ENCODE assay signal across 9 cellular contexts in genomic region chr10:88065384-88066049, GRCh38.
DNase-seq lines count a peak whose midpoint lies in the region; ATAC-seq and TF ChIP-seq lines count a peak whose summit lies in the region.
"Had no signal": no experiment of that assay in that cellular context is flagged by ENCODE, and none has a peak within 500 bp of the region (broad histone marks: within the 10 kb centered on the region; RNA-seq: fewer than 3 reads in every experiment).

No MANE protein-coding gene starts in this region.

- POLR2A ChIA-PET in CD4-positive, alpha-beta memory T cell (lab: Charles Lee; ENCODE audit: partially characterized antibody) = interaction anchor here (0.6 to 3.5 kb wide), 5 partner anchors 26 to 324 kb away, joined by 3 to 17 read pairs (median 4); partner anchors contain the start of genes KLLN and PTEN

- H3K79me2 ChIP-seq in OCI-LY3 (ENCODE audit: low read length) = no peaks in the 10 kb centered on the region

- CTCF ChIA-PET in CD4-positive, alpha-beta memory T cell (lab: Charles Lee; ENCODE audit: partially characterized antibody) = interaction anchor here (1.4 to 2.6 kb wide), 4 partner anchors 10 to 324 kb away, joined by 3 to 8 read pairs (median 5); no protein-coding TSS in a partner anchor

- peaks cover 43% of the 10 kb centered on the region for H3K4me1 ChIP-seq in CD4-positive, alpha-beta memory T cell (ENCODE audit: insufficient read depth, low read length)
- H3K4me1 ChIP-seq in OCI-LY3 (ENCODE audit: low read length) = peaks cover 61% of the 10 kb centered on the region
- peaks cover 8 to 26% of the 10 kb centered on the region in 2 donors for H3K4me1 ChIP-seq in lung (ENCODE audit: control insufficient read depth in 2 of 2, insufficient read depth in 2 of 2, low read length in 2 of 2)

- no peaks in the 10 kb centered on the region for H3K9me3 ChIP-seq in CD4-positive, alpha-beta memory T cell (ENCODE audit: control insufficient read depth in 1 of 2, low read length in 2 of 2)
- H3K9me3 ChIP-seq in OCI-LY3 (ENCODE audit: insufficient read depth, low read length) = no peaks in the 10 kb centered on the region
- no peaks in the 10 kb centered on the region for H3K9me3 ChIP-seq in lung (ENCODE audit: control insufficient read depth in 2 of 2, insufficient read depth in 1 of 2, low read length in 1 of 2)
- no peaks in the 10 kb centered on the region for H3K9me3 ChIP-seq in WERI-Rb-1 (ENCODE audit: severe bottlenecking)
- H3K9me3 ChIP-seq: breast epithelium had no signal

- no peaks in the 10 kb centered on the region for H3K36me3 Mint-ChIP-seq in CD4-positive, alpha-beta memory T cell

- H3K4me1 Mint-ChIP-seq in CD4-positive, alpha-beta memory T cell = peaks cover 41 to 66% (median 48%) of the 10 kb centered on the region in 4 donors

- peak overlapping the region; percentile 77 for H3K4me2 ChIP-seq in OCI-LY3 (ENCODE audit: low read length)

- peak overlapping the region; percentile 84 to 97 (median 95) for H3K27ac Mint-ChIP-seq in CD4-positive, alpha-beta memory T cell

- no peaks in the 10 kb centered on the region for H3K36me3 ChIP-seq in CD4-positive, alpha-beta memory T cell (ENCODE audit: insufficient read depth, low read length)
- H3K36me3 ChIP-seq in OCI-LY3 (replicated peaks; ENCODE audit: low read depth, low read length) (no peaks in the 10 kb centered on the region), lung (ENCODE audit: control insufficient read depth in 2 of 2, insufficient read depth in 2 of 2, low read length in 2 of 2) (no peaks in the 10 kb centered on the region), WERI-Rb-1 (no peaks in the 10 kb centered on the region)
- H3K36me3 ChIP-seq: breast epithelium had no signal

- H3K27ac ChIP-seq in CD4-positive, alpha-beta memory T cell (ENCODE audit: low read depth, low read length) = no peak overlapping the region
- H3K27ac ChIP-seq in OCI-LY3 (ENCODE audit: low read length) (0 out of 2 replicates have a peak overlapping the region, but pooled peaks have one; percentile 2), lung (ENCODE audit: low read depth in 1 of 2, low read length in 1 of 2) (peak overlapping the region; percentile 46 to 74), WERI-Rb-1 (no peak overlapping the region)

- H3K4me3 ChIP-seq in CD4-positive, alpha-beta memory T cell (ENCODE audit: low read length in 2 of 2) = no peak overlapping the region
- H3K4me3 ChIP-seq in OCI-LY3 (ENCODE audit: low read length) = peak overlapping the region; percentile 56
- no peak overlapping the region for H3K4me3 ChIP-seq in lung
- H3K4me3 ChIP-seq in WERI-Rb-1 (ENCODE audit: low read depth, low read length) = no peak overlapping the region
- H3K4me3 ChIP-seq: breast epithelium had no signal

- no peak overlapping the region for H2AFZ ChIP-seq in OCI-LY3 (ENCODE audit: low read depth, low read length)

- H3K4me3 Mint-ChIP-seq in CD4-positive, alpha-beta memory T cell = peak overlapping the region in 5 of 8 donors; percentile 35 to 81 (median 63)

- TF ChIP-seq CTCF in OCI-LY3 (IDR thresholded peaks at IDR 0.05; ENCODE audit: low read depth, low read length) (no peak), lung (IDR thresholded peaks at IDR 0.05; ENCODE audit: control extremely low read depth, extremely low read depth) (no peak), WERI-Rb-1 (IDR thresholded peaks at IDR 0.05; ENCODE audit: low read depth, low read length) (no peak)

- no peaks in the 10 kb centered on the region for H3K27me3 ChIP-seq in CD4-positive, alpha-beta memory T cell (ENCODE audit: insufficient read depth, low read length)
- no peaks in the 10 kb centered on the region for H3K27me3 ChIP-seq in OCI-LY3 (ENCODE audit: low read depth, low read length)
- H3K27me3 ChIP-seq in lung (ENCODE audit: control insufficient read depth, insufficient read depth) = no peaks in the 10 kb centered on the region
- no peaks in the 10 kb centered on the region for H3K27me3 ChIP-seq in WERI-Rb-1 (ENCODE audit: insufficient read depth, low read depth, severe bottlenecking)
- H3K27me3 ChIP-seq: breast epithelium had no signal

- ATAC-seq in GM19438 (IDR thresholded peaks at IDR 0.05; ENCODE audit: low read depth, unreplicated experiment) = peak; percentile 32
- ATAC-seq in lung (ENCODE audit: insufficient read depth, low FRiP score) = no peak

- intact Hi-C loops in CD4-positive, alpha-beta memory T cell (cut with micrococcal nuclease) = loop anchor here (2.0 to 5.0 kb wide), 2 partner anchors 25 to 322 kb away; no protein-coding TSS in a partner anchor

- 78 to 84% methylated on average over 5 of the region's 5 CpGs for WGBS in lung, 2 donors

- H3K9me3 Mint-ChIP-seq in CD4-positive, alpha-beta memory T cell = peaks cover 0 to 4% (median 0%) of the 10 kb centered on the region in 8 donors

- H3K27me3 Mint-ChIP-seq in CD4-positive, alpha-beta memory T cell = no peaks in the 10 kb centered on the region

- H3K9ac ChIP-seq in OCI-LY3 (ENCODE audit: low read length) = 0 out of 2 replicates have a peak overlapping the region, but pooled peaks have one; percentile 7

- H4K20me1 ChIP-seq in OCI-LY3 (ENCODE audit: insufficient read depth, low read length) = no peaks in the 10 kb centered on the region

- DNase-seq in CD4-positive, alpha-beta memory T cell = no peak
- DNase-seq in lung (ENCODE audit: low spot score) (no peak), DMS153 treated with DMSO at 0.1 percent for 48 hours (lab: John Stamatoyannopoulos, UW; ENCODE audit: unreplicated experiment) (no peak), NCI-H1694 treated with DMSO at 0.1 percent for 48 hours (lab: John Stamatoyannopoulos, UW) (no peak), NCI-H1436 treated with DMSO at 0.1 percent for 48 hours (lab: John Stamatoyannopoulos, UW) (no peak), WERI-Rb-1 (no peak)

Comparison
In these comparisons a context has a peak if more than half of its experiments do, and no peak if none do; other contexts are left out.
1. H3K27ac ChIP-seq: peak in OCI-LY3 (single experiment) and lung (2 of 2); none in CD4-positive, alpha-beta memory T cell (single experiment) and WERI-Rb-1 (single experiment).